15 cellular contexts compared by ENCODE assay signal in the genomic region with DNA sequence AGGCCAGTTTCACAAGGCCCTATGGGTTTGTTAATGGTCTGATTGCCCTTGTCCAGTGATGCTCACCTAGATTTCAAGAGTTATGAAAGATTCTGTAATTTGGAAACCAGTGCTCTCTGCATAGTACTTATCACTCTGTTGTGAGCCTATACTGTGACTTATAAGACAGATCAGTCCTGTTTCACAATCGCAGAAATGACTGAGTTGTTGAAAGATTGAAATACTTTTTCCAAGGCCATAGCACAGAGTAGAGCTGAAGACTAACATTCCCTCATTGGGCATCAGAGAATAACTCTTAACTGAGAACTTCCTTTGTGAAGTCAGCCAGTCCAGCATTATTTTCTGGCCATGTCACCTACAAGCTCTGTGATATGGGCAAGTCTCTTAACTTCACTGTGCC. TPM values are rescaled to one million over a fixed set of nuclear protein-coding genes. Genes with fewer than 3 reads are reported as not detected.
DNase-seq lines count a peak whose midpoint lies in the region; ATAC-seq and FAIRE-seq lines count a peak whose summit lies in the region.
"Had no signal": no experiment of that assay in that cellular context is flagged by ENCODE, and none has a peak within 500 bp of the region (broad histone marks: within the 10 kb centered on the region; RNA-seq: fewer than 3 reads in every experiment).

No MANE protein-coding gene starts in this region.

- intact Hi-C loops in activated CD4-positive, alpha-beta T cell treated with anti-CD3 and anti-CD28 coated beads, Interleukin-2, amount 10 ng/mL, durations not matched to agents 24 days and 14 days (cut with micrococcal nuclease) = no loop called here

- H3K27me3 Mint-ChIP-seq in activated CD4-positive, alpha-beta T cell treated with anti-CD3 and anti-CD28 coated beads, Interleukin-2, amount 10 ng/mL, durations not matched to agents 24 days and 14 days = no peaks in the 10 kb centered on the region
- H3K27me3 Mint-ChIP-seq: CD4-positive, CD25-positive, alpha-beta regulatory T cell had no signal

- no peaks in the 10 kb centered on the region for H3K36me3 Mint-ChIP-seq in activated CD4-positive, alpha-beta T cell treated with anti-CD3 and anti-CD28 coated beads, Interleukin-2, amount 10 ng/mL, durations not matched to agents 24 days and 14 days (ENCODE audit: low read depth)
- H3K36me3 Mint-ChIP-seq: CD4-positive, CD25-positive, alpha-beta regulatory T cell had no signal

- no peak for FAIRE-seq in HTR-8/SVneo (lab: Jason Lieb, UNC)
- FAIRE-seq: A549, GM12892 had no signal

- H3K4me3 Mint-ChIP-seq in activated CD4-positive, alpha-beta T cell treated with anti-CD3 and anti-CD28 coated beads, Interleukin-2, amount 10 ng/mL, durations not matched to agents 24 days and 14 days = no peak overlapping the region
- H3K4me3 Mint-ChIP-seq: CD4-positive, CD25-positive, alpha-beta regulatory T cell; H9 had no signal

- H3K9me3 Mint-ChIP-seq in activated CD4-positive, alpha-beta T cell treated with anti-CD3 and anti-CD28 coated beads, Interleukin-2, amount 10 ng/mL, durations not matched to agents 24 days and 14 days = no peaks in the 10 kb centered on the region
- H3K9me3 Mint-ChIP-seq: H9 had no signal

- H3K27ac Mint-ChIP-seq in activated CD4-positive, alpha-beta T cell treated with anti-CD3 and anti-CD28 coated beads, Interleukin-2, amount 10 ng/mL, durations not matched to agents 24 days and 14 days = no peak overlapping the region
- H3K27ac Mint-ChIP-seq: CD4-positive, CD25-positive, alpha-beta regulatory T cell; H9 had no signal

- DNase-seq in EH (ENCODE audit: low read depth) (peak; percentile 41), amniotic epithelial cell (ENCODE audit: low read depth) (peak; percentile 76), iris pigment epithelial cell (ENCODE audit: low read depth) (peak; percentile 37), NCI-H2107 treated with DMSO at 0.1 percent for 48 hours (lab: John Stamatoyannopoulos, UW; ENCODE audit: unreplicated experiment) (no peak), HTR-8/SVneo (ENCODE audit: insufficient read length, low spot score) (no peak)
- DNase-seq in activated CD4-positive, alpha-beta T cell treated with anti-CD3 and anti-CD28 coated beads, Interleukin-2, amount 10 ng/mL, durations not matched to agents 24 days and 14 days = no peak
- DNase-seq: CD4-positive, CD25-positive, alpha-beta regulatory T cell; GOT3; H9; IMR-90; KG1 had no signal

- no peak for ATAC-seq in HG02623 (IDR thresholded peaks at IDR 0.05; ENCODE audit: unreplicated experiment)
- ATAC-seq: A549 had no signal

- H3K4me1 Mint-ChIP-seq in activated CD4-positive, alpha-beta T cell treated with anti-CD3 and anti-CD28 coated beads, Interleukin-2, amount 10 ng/mL, durations not matched to agents 24 days and 14 days = no peaks in the 10 kb centered on the region
- H3K4me1 Mint-ChIP-seq: CD4-positive, CD25-positive, alpha-beta regulatory T cell had no signal

RNA-seq across cellular contexts. Expression of a gene that starts 44.0 kb away (rescaled TPM):
- total RNA-seq in activated CD4-positive, alpha-beta T cell treated with anti-CD3 and anti-CD28 coated beads, Interleukin-2, amount 10 ng/mL, durations not matched to agents 24 days and 14 days = not detected in 2 replicates
- total RNA-seq: CD4-positive, CD25-positive, alpha-beta regulatory T cell; G401 had no signal

Comparison
In these comparisons a context has a peak if more than half of its experiments do, and no peak if none do; other contexts are left out.
1. DNase-seq: peak in EH (single experiment), amniotic epithelial cell (single experiment) and iris pigment epithelial cell (single experiment); none in NCI-H2107 treated with DMSO at 0.1 percent for 48 hours (single experiment), HTR-8/SVneo (single experiment) and activated CD4-positive, alpha-beta T cell treated with anti-CD3 and anti-CD28 coated beads, Interleukin-2, amount 10 ng/mL, durations not matched to agents 24 days and 14 days (single experiment).